ENCODE assay signal across 8 cellular contexts in genomic region chr2:101152195-101153076, GRCh38. TPM values are rescaled to one million over a fixed set of nuclear protein-coding genes. Genes with fewer than 3 reads are reported as not detected.
DNase-seq lines count a peak whose midpoint lies in the region; ATAC-seq and TF ChIP-seq lines count a peak whose summit lies in the region.

No MANE protein-coding gene starts in this region.

- H3K27ac Mint-ChIP-seq in stimulated activated naive B cell treated with anti-CD40 and anti-IgM and Interleukin-4, amounts not matched to agents 10 μg/mL and 1 μg/mL and 100 μg/mL, for 72 hours = peak overlapping the region; percentile 60

- TF ChIP-seq CTCF in coronary artery (IDR thresholded peaks at IDR 0.05) = peak; percentile 36

- H3K9me3 Mint-ChIP-seq in stimulated activated naive B cell treated with anti-CD40 and anti-IgM and Interleukin-4, amounts not matched to agents 10 μg/mL and 1 μg/mL and 100 μg/mL, for 72 hours = no peaks in the 10 kb centered on the region

- no peaks in the 10 kb centered on the region for H4K20me1 ChIP-seq in Karpas-422 (ENCODE audit: insufficient read depth, low read depth, low read length)

- peak overlapping the region; percentile 73 to 91 for H3K4me3 Mint-ChIP-seq in stimulated activated naive B cell treated with anti-CD40 and anti-IgM and Interleukin-4, amounts not matched to agents 10 μg/mL and 1 μg/mL and 100 μg/mL, for 72 hours

- H3K36me3 Mint-ChIP-seq in stimulated activated naive B cell treated with anti-CD40 and anti-IgM and Interleukin-4, amounts not matched to agents 10 μg/mL and 1 μg/mL and 100 μg/mL, for 72 hours = no peaks in the 10 kb centered on the region

- H3K9ac ChIP-seq in Karpas-422 (ENCODE audit: low read length) = no peak overlapping the region

- no peaks in the 10 kb centered on the region for H3K79me2 ChIP-seq in Karpas-422 (ENCODE audit: low read length)

- H3K27me3 ChIP-seq in Karpas-422 (ENCODE audit: low read length) = no peaks in the 10 kb centered on the region
- no peaks in the 10 kb centered on the region for H3K27me3 ChIP-seq in SJSA1 (replicated peaks)
- H3K27me3 ChIP-seq in layer of hippocampus (ENCODE audit: control insufficient read depth, insufficient read depth, low read length) = no peaks in the 10 kb centered on the region

- peak; percentile 8 for DNase-seq in NK-92 treated with Interleukin-12 subunit alpha and Interleukin-12 subunit beta, amount 100 ng/mL, for 24 hours (lab: John Stamatoyannopoulos, UW)
- DNase-seq in NK-92 (lab: John Stamatoyannopoulos, UW; ENCODE audit: unreplicated experiment) = no peak
- DNase-seq in Karpas-422 = peak; percentile 64
- DNase-seq in SJSA1 (ENCODE audit: low read depth in 1 of 2, low spot score in 2 of 2) = peak; percentile 54 to 65
- DNase-seq in coronary artery (ENCODE audit: low spot score) = no peak
- peak; percentile 47 for DNase-seq in stimulated activated naive B cell treated with anti-CD40 and anti-IgM and Interleukin-4, amounts not matched to agents 10 μg/mL and 1 μg/mL and 100 μg/mL, for 72 hours

- H3K4me1 ChIP-seq in Karpas-422 (ENCODE audit: low read length) (no peaks in the 10 kb centered on the region), SJSA1 (replicated peaks) (peaks cover 32% of the 10 kb centered on the region)

- H3K27me3 Mint-ChIP-seq in stimulated activated naive B cell treated with anti-CD40 and anti-IgM and Interleukin-4, amounts not matched to agents 10 μg/mL and 1 μg/mL and 100 μg/mL, for 72 hours = peaks cover 14 to 31% of the 10 kb centered on the region in 2 donors

- no peaks in the 10 kb centered on the region for H3K9me2 ChIP-seq in Karpas-422 (replicated peaks; ENCODE audit: insufficient read depth, low read length)

- H2AFZ ChIP-seq in Karpas-422 (ENCODE audit: low read length) = no peak overlapping the region

- H3K36me3 ChIP-seq in Karpas-422 (ENCODE audit: insufficient read depth, low read length) (no peaks in the 10 kb centered on the region), SJSA1 (no peaks in the 10 kb centered on the region; the same call in 1 of the 2 replicates)

- H3K27ac ChIP-seq in Karpas-422 (ENCODE audit: low read length) = no peak overlapping the region
- 0 out of 2 replicates have a peak overlapping the region, but pooled peaks have one; percentile 51 for H3K27ac ChIP-seq in SJSA1
- peak overlapping the region; percentile 63 to 90 for H3K27ac ChIP-seq in coronary artery
- peak overlapping the region; percentile 62 for H3K27ac ChIP-seq in layer of hippocampus (ENCODE audit: low read depth, low read length)

- H3K4me1 Mint-ChIP-seq in stimulated activated naive B cell treated with anti-CD40 and anti-IgM and Interleukin-4, amounts not matched to agents 10 μg/mL and 1 μg/mL and 100 μg/mL, for 72 hours = peaks cover 19 to 51% of the 10 kb centered on the region in 2 donors

- no peak overlapping the region for H3K4me2 ChIP-seq in Karpas-422 (ENCODE audit: low read depth, low read length, poor library complexity, severe bottlenecking)

- ATAC-seq in GM21737 (IDR thresholded peaks at IDR 0.05; ENCODE audit: unreplicated experiment) = peak; percentile 61
- peak; percentile 71 to 72 for ATAC-seq in stimulated activated naive B cell treated with anti-CD40 and anti-IgM and Interleukin-4, amounts not matched to agents 10 μg/mL and 1 μg/mL and 100 μg/mL, for 72 hours (replicated peaks)

- H3K9me3 ChIP-seq in Karpas-422 (ENCODE audit: low read length) (no peaks in the 10 kb centered on the region), SJSA1 (replicated peaks) (no peaks in the 10 kb centered on the region)

- H3K4me3 ChIP-seq in Karpas-422 (ENCODE audit: low read length) (no peak overlapping the region), SJSA1 (peak overlapping the region; percentile 93), coronary artery (peak overlapping the region; percentile 85)

RNA-seq across cellular contexts. Expression of gene TBC1D8, which starts 1.3 kb away (rescaled TPM):
- total RNA-seq in Karpas-422 (2014; rRNA removed; shearing (Covaris generic); ENCODE audit: low replicate concordance) = 0.97 and 2.3 TPM in 2 replicates
- 18.2 and 18.6 TPM in 2 replicates for total RNA-seq in SJSA1 (2014; rRNA removed; shearing (Covaris generic))

Comparison
In these comparisons a context has a peak if more than half of its experiments do, and no peak if none do; other contexts are left out.
1. DNase-seq: peak in NK-92 treated with Interleukin-12 subunit alpha and Interleukin-12 subunit beta, amount 100 ng/mL, for 24 hours (single experiment), Karpas-422 (single experiment), SJSA1 (2 of 2) and stimulated activated naive B cell treated with anti-CD40 and anti-IgM and Interleukin-4, amounts not matched to agents 10 μg/mL and 1 μg/mL and 100 μg/mL, for 72 hours (single experiment); none in NK-92 (single experiment) and coronary artery (single experiment).